9 cellular contexts compared by ENCODE assay signal in genomic region chr20:43751167-43752050, GRCh38. TPM values are rescaled to one million over a fixed set of nuclear protein-coding genes. Genes with fewer than 3 reads are reported as not detected.
DNase-seq lines count a peak whose midpoint lies in the region; ATAC-seq, FAIRE-seq and TF ChIP-seq lines count a peak whose summit lies in the region.
"Had no signal": no experiment of that assay in that cellular context is flagged by ENCODE, and none has a peak within 500 bp of the region (broad histone marks: within the 10 kb centered on the region; RNA-seq: fewer than 3 reads in every experiment).

No MANE protein-coding gene starts in this region.

- 79 to 93% methylated on average over 11 of the region's 11 CpGs for WGBS in thyroid gland, 2 donors

- H3K36me3 ChIP-seq in astrocyte (ENCODE audit: insufficient read depth, low read length): no peaks in the 10 kb centered on the region
- no peaks in the 10 kb centered on the region for H3K36me3 ChIP-seq in thyroid gland

- no peaks in the 10 kb centered on the region for H4K20me1 ChIP-seq in astrocyte (ENCODE audit: insufficient read depth, low read length)

- ATAC-seq in HG02763 (IDR thresholded peaks at IDR 0.05; ENCODE audit: unreplicated experiment): peak; percentile 76
- no peak for ATAC-seq in Right ventricle myocardium inferior

- H3K27me3 ChIP-seq in astrocyte (ENCODE audit: insufficient read depth, low read length) (no peaks in the 10 kb centered on the region), thyroid gland (no peaks in the 10 kb centered on the region)

- peak overlapping the region; percentile 15 for H3K27ac Mint-ChIP-seq in astrocyte (ENCODE audit: unreplicated experiment)

- peaks cover 2% of the 10 kb centered on the region for H3K9me3 Mint-ChIP-seq in astrocyte (ENCODE audit: unreplicated experiment)

- H3K4me2 ChIP-seq in astrocyte (ENCODE audit: low read length): peak overlapping the region; percentile 65

- H3K9ac ChIP-seq in astrocyte (ENCODE audit: low read length): no peak overlapping the region

- peaks cover 35% of the 10 kb centered on the region for H3K4me1 ChIP-seq in astrocyte (ENCODE audit: insufficient read depth, low read length)
- no peaks in the 10 kb centered on the region for H3K4me1 ChIP-seq in thyroid gland

- H2AFZ ChIP-seq in astrocyte (ENCODE audit: low read depth, low read length): no peak overlapping the region

- intact Hi-C loops in Right ventricle myocardium inferior (cut with DNase I): no loop called here
- intact Hi-C loops in thyroid gland (cut with DNase I): loop anchor here (2.0 kb wide), 1 partner anchor 329 kb away; no protein-coding TSS in a partner anchor

- no peaks in the 10 kb centered on the region for H3K36me3 Mint-ChIP-seq in astrocyte (ENCODE audit: low read depth, unreplicated experiment)

- no peak overlapping the region for H3K4me3 Mint-ChIP-seq in astrocyte (ENCODE audit: unreplicated experiment)

- H3K79me2 ChIP-seq in astrocyte (ENCODE audit: insufficient read depth, low read length): no peaks in the 10 kb centered on the region

- no peak overlapping the region for H3K27ac ChIP-seq in astrocyte (ENCODE audit: low read depth, low read length)
- no peak overlapping the region for H3K27ac ChIP-seq in thyroid gland

- H3K9me3 ChIP-seq in astrocyte (ENCODE audit: insufficient read depth, low read depth, low read length): no peaks in the 10 kb centered on the region
- H3K9me3 ChIP-seq in thyroid gland: no peaks in the 10 kb centered on the region

- TF ChIP-seq POLR2A in thyroid gland (IDR thresholded peaks at IDR 0.05): no peak

- peak; percentile 37 for FAIRE-seq in astrocyte (lab: Jason Lieb, UNC)
- FAIRE-seq: A204.1 had no signal

- peaks cover 11% of the 10 kb centered on the region for H3K4me1 Mint-ChIP-seq in astrocyte (ENCODE audit: low read depth, unreplicated experiment)

- peak; percentile 46 for DNase-seq in NCI-H2107 treated with DMSO at 0.1 percent for 48 hours (lab: John Stamatoyannopoulos, UW; ENCODE audit: unreplicated experiment)
- no peak for DNase-seq in NCI-H2107 (lab: John Stamatoyannopoulos, UW)
- peak; percentile 51 to 69 for DNase-seq in NOMO-1 (lab: John Stamatoyannopoulos, UW; ENCODE audit: unreplicated experiment in 2 of 2)
- peak; percentile 91 for DNase-seq in astrocyte (ENCODE audit: low read depth)
- peak; percentile 77 for DNase-seq in stimulated activated CD4-positive, alpha-beta T cell treated with anti-CD3 and anti-CD28 coated beads, Interleukin-4, amount 100 ng/mL, for 24 hours
- DNase-seq in Right ventricle myocardium inferior (ENCODE audit: missing footprints): no peak
- no peak for DNase-seq in thyroid gland

- H3K4me3 ChIP-seq in astrocyte (ENCODE audit: insufficient read depth, low read depth, low read length) (no peak overlapping the region), thyroid gland (replicated peaks in 1 of 3) (no peak overlapping the region)

- H3K27me3 Mint-ChIP-seq in astrocyte (ENCODE audit: low read depth, unreplicated experiment): peaks cover 14% of the 10 kb centered on the region

- TF ChIP-seq CTCF in astrocyte (IDR thresholded peaks at IDR 0.05; ENCODE audit: insufficient read depth, low read depth, low read length): no peak
- no peak for TF ChIP-seq CTCF in thyroid gland (IDR thresholded peaks at IDR 0.05)

RNA-seq across cellular contexts. Expression of gene GTSF1L, which starts 24.6 kb away (rescaled TPM):
- total RNA-seq in astrocyte (not detected in 2 replicates), Right ventricle myocardium inferior (not detected), thyroid gland (not detected)

Comparison
In these comparisons a context has a peak if more than half of its experiments do, and no peak if none do; other contexts are left out.
1. DNase-seq: peak in NCI-H2107 treated with DMSO at 0.1 percent for 48 hours (single experiment), NOMO-1 (2 of 2), astrocyte (single experiment) and stimulated activated CD4-positive, alpha-beta T cell treated with anti-CD3 and anti-CD28 coated beads, Interleukin-4, amount 100 ng/mL, for 24 hours (single experiment); none in NCI-H2107 (single experiment), Right ventricle myocardium inferior (single experiment) and thyroid gland (0 of 2).